10 cellular contexts compared by ENCODE assay signal in the genomic region with DNA sequence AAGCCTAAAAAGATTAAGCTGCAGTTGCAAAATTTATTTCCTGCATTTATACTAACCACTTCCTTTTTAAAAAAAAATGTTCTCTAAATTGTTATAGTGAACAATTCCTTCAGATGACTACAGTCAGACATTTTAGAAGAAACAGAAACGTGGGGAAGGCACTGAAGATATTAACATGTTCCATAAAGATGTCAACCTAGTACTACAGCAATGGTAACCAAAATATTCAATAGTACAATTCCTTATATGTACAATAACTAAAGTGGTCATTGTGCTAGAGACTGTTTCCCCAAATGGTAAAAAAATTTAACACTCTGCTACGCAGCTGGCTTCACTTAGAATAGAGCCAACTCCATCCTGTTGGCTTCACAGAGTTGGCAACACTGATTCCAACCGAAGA.
DNase-seq lines count a peak whose midpoint lies in the region; ATAC-seq and TF ChIP-seq lines count a peak whose summit lies in the region.
"Had no signal": no experiment of that assay in that cellular context is flagged by ENCODE, and none has a peak within 500 bp of the region (broad histone marks: within the 10 kb centered on the region; RNA-seq: fewer than 3 reads in every experiment).

No MANE protein-coding gene starts in this region.

- H3K9me2 ChIP-seq in hepatocyte (replicated peaks; ENCODE audit: insufficient read depth), result no peaks in the 10 kb centered on the region

- H3K9me3 Mint-ChIP-seq in activated CD4-positive, alpha-beta T cell treated with anti-CD3 and anti-CD28 coated beads for 36 hours (ENCODE audit: low read depth), result peaks cover 11% of the 10 kb centered on the region
- peaks cover 3% of the 10 kb centered on the region for H3K9me3 Mint-ChIP-seq in activated B cell treated with CpG ODN at 0.5 μM for 24 hours
- H3K9me3 Mint-ChIP-seq in H9, result peaks cover 13 to 18% of the 10 kb centered on the region in 2 experiments

- H3K9me3 ChIP-seq in hepatocyte (ENCODE audit: low read depth) (peaks cover 7% of the 10 kb centered on the region), H9 (ENCODE audit: control insufficient read depth, low read depth, low read length) (peaks cover 5% of the 10 kb centered on the region)

- no peaks in the 10 kb centered on the region for H3K4me1 ChIP-seq in hepatocyte (ENCODE audit: insufficient read depth)
- no peaks in the 10 kb centered on the region for H3K4me1 ChIP-seq in H9 (ENCODE audit: insufficient read depth, low read length)

- peak overlapping the region; percentile 67 for H3K27ac Mint-ChIP-seq in activated CD4-positive, alpha-beta T cell treated with anti-CD3 and anti-CD28 coated beads for 36 hours
- H3K27ac Mint-ChIP-seq in activated B cell treated with CpG ODN at 0.5 μM for 24 hours (peak overlapping the region; percentile 18), H9 (no peak overlapping the region)

- CTCF ChIA-PET in activated CD4-positive, alpha-beta T cell treated with anti-CD3 and anti-CD28 coated beads for 36 hours (lab: Charles Lee), result interaction anchor here (0.6 to 1.1 kb wide), 6 partner anchors 11 to 497 kb away, joined by 3 to 4 read pairs (median 3); no protein-coding TSS in a partner anchor
- CTCF ChIA-PET in activated B cell treated with CpG ODN at 0.5 μM for 24 hours (lab: Charles Lee), result no interaction called here

- H3K9ac ChIP-seq in H9 (ENCODE audit: extremely low read depth, insufficient read length, low read length), result no peak overlapping the region

- H3K79me2 ChIP-seq in hepatocyte (no peaks in the 10 kb centered on the region), H9 (ENCODE audit: insufficient read depth, low read length) (no peaks in the 10 kb centered on the region)

- no peaks in the 10 kb centered on the region for H3K27me3 ChIP-seq in hepatocyte
- no peaks in the 10 kb centered on the region for H3K27me3 ChIP-seq in H9 (ENCODE audit: insufficient read depth, low read length)

- no peak overlapping the region for H3T11ph ChIP-seq in H9 (ENCODE audit: low read length)

- 76% methylated on average over 3 of the region's 3 CpGs for WGBS in hepatocyte (ENCODE audit: low lambda C conversion rate, missing lambda C conversion rate)
- WGBS in H9 (ENCODE audit: extremely low coverage, insufficient read length, low lambda C conversion rate), result no CpG with 5 or more reads among the region's 3 CpGs

- no peak overlapping the region for H4K5ac ChIP-seq in H9 (ENCODE audit: insufficient read length, low read depth, low read length)

- H3K4me2 ChIP-seq in hepatocyte (no peak overlapping the region), H9 (ENCODE audit: insufficient read depth, insufficient read length, low read length) (no peak overlapping the region)

- H3K27ac ChIP-seq in hepatocyte (peak overlapping the region; percentile 12), temporal lobe (ENCODE audit: low read depth, low read length) (peak overlapping the region; percentile 93), H9 (ENCODE audit: insufficient read length, low read depth, low read length) (no peak overlapping the region)

- no peak overlapping the region for H3K56ac ChIP-seq in H9 (ENCODE audit: insufficient read length, low read depth, low read length)

- no peaks in the 10 kb centered on the region for H3K23me2 ChIP-seq in H9 (ENCODE audit: insufficient read length, low read depth, low read length, poor library complexity, severe bottlenecking)

- H3K23ac ChIP-seq in H9 (ENCODE audit: insufficient read length, low read depth, low read length), result no peak overlapping the region

- no peak overlapping the region for H2BK5ac ChIP-seq in H9 (ENCODE audit: insufficient read length, low read length)

- no peak overlapping the region for H3K4me3 Mint-ChIP-seq in activated CD4-positive, alpha-beta T cell treated with anti-CD3 and anti-CD28 coated beads for 36 hours
- no peak overlapping the region for H3K4me3 Mint-ChIP-seq in activated B cell treated with CpG ODN at 0.5 μM for 24 hours
- H3K4me3 Mint-ChIP-seq in H9, result no peak overlapping the region
- H3K4me3 Mint-ChIP-seq: type B pancreatic cell had no signal

- H2AFZ ChIP-seq in hepatocyte, result no peak overlapping the region
- no peak overlapping the region for H2AFZ ChIP-seq in H9 (ENCODE audit: low read length)

- H2BK20ac ChIP-seq in H9 (ENCODE audit: low read depth, low read length, poor library complexity, severe bottlenecking), result no peak overlapping the region

- H3K4ac ChIP-seq in H9 (ENCODE audit: low read depth, low read length), result no peak overlapping the region

- H2BK15ac ChIP-seq in H9 (ENCODE audit: low read depth, low read length), result no peak overlapping the region

- no peaks in the 10 kb centered on the region for H3K36me3 ChIP-seq in hepatocyte (replicated peaks; ENCODE audit: insufficient read depth, low read depth)

- H3K27me3 Mint-ChIP-seq in activated CD4-positive, alpha-beta T cell treated with anti-CD3 and anti-CD28 coated beads for 36 hours, result no peaks in the 10 kb centered on the region
- H3K27me3 Mint-ChIP-seq in activated B cell treated with CpG ODN at 0.5 μM for 24 hours, result no peaks in the 10 kb centered on the region
- no peaks in the 10 kb centered on the region for H3K27me3 Mint-ChIP-seq in H9 (ENCODE audit: low read depth)
- H3K27me3 Mint-ChIP-seq: type B pancreatic cell had no signal

- H3K4me1 Mint-ChIP-seq in activated CD4-positive, alpha-beta T cell treated with anti-CD3 and anti-CD28 coated beads for 36 hours, result peaks cover 65% of the 10 kb centered on the region
- H3K4me1 Mint-ChIP-seq in activated B cell treated with CpG ODN at 0.5 μM for 24 hours (peaks cover 32% of the 10 kb centered on the region), H9 (peaks cover 0 to under 1% of the 10 kb centered on the region in 2 experiments; a peak in 1 of 4 replicates)

- H2BK12ac ChIP-seq in H9 (ENCODE audit: insufficient read length, low read depth, low read length), result no peak overlapping the region

- no peaks in the 10 kb centered on the region for H3K79me1 ChIP-seq in H9 (ENCODE audit: insufficient read depth, low read depth, low read length, poor library complexity, severe bottlenecking)

- no peak overlapping the region for H2AK5ac ChIP-seq in H9 (ENCODE audit: insufficient read length, low read length)

- intact Hi-C loops in activated CD4-positive, alpha-beta T cell treated with anti-CD3 and anti-CD28 coated beads for 36 hours (cut with DNase I, micrococcal nuclease), result loop anchor here (5.0 kb wide), 2 partner anchors 92 to 152 kb away; no protein-coding TSS in a partner anchor
- intact Hi-C loops in activated B cell treated with CpG ODN at 0.5 μM for 24 hours (cut with micrococcal nuclease), result no loop called here

- no peak overlapping the region for H3K14ac ChIP-seq in H9 (ENCODE audit: insufficient read depth, low read length)

- peaks cover 72% of the 10 kb centered on the region for H3K36me3 Mint-ChIP-seq in activated CD4-positive, alpha-beta T cell treated with anti-CD3 and anti-CD28 coated beads for 36 hours (ENCODE audit: low read depth)
- H3K36me3 Mint-ChIP-seq in activated B cell treated with CpG ODN at 0.5 μM for 24 hours (ENCODE audit: low read depth) (peaks cover 73% of the 10 kb centered on the region), H9 (ENCODE audit: insufficient read depth in 1 of 3, low read depth in 3 of 3) (peaks cover 15 to 23% (median 21%) of the 10 kb centered on the region in 3 experiments)

- no peak overlapping the region for H4K8ac ChIP-seq in H9 (replicated peaks; ENCODE audit: insufficient read length, low read depth, low read length)

- no peak for ATAC-seq in activated CD4-positive, alpha-beta T cell treated with anti-CD3 and anti-CD28 coated beads for 36 hours
- ATAC-seq in activated B cell treated with CpG ODN at 0.5 μM for 24 hours (ENCODE audit: low read depth), result no peak

- no peak overlapping the region for H3K4me3 ChIP-seq in hepatocyte

- H4K20me1 ChIP-seq in hepatocyte (ENCODE audit: insufficient read depth, poor library complexity, severe bottlenecking), result no peaks in the 10 kb centered on the region
- H4K20me1 ChIP-seq in H9 (ENCODE audit: control insufficient read depth, insufficient read depth, insufficient read length), result no peaks in the 10 kb centered on the region

- TF ChIP-seq CTCF in activated B cell treated with CpG ODN at 0.5 μM for 24 hours (IDR thresholded peaks at IDR 0.05), result no peak
- no peak for TF ChIP-seq CTCF in hepatocyte (IDR thresholded peaks at IDR 0.05; ENCODE audit: poor library complexity)
- TF ChIP-seq CTCF in H9 (conservative IDR thresholded peaks at IDR 0.05), result no peak

- H4K91ac ChIP-seq in H9 (ENCODE audit: insufficient read length, low read depth, low read length), result no peak overlapping the region

- H2BK120ac ChIP-seq in H9 (ENCODE audit: low read depth, low read length, poor library complexity, severe bottlenecking), result no peak overlapping the region

- DNase-seq in activated CD4-positive, alpha-beta T cell treated with anti-CD3 and anti-CD28 coated beads for 36 hours, result no peak
- no peak for DNase-seq in activated CD4-positive, alpha-beta T cell treated with anti-CD3 and anti-CD28 coated beads for 48 hours
- DNase-seq in activated B cell treated with CpG ODN at 0.5 μM for 24 hours (no peak), hepatocyte (ENCODE audit: low spot score) (no peak), midbrain (lab: John Stamatoyannopoulos, UW) (no peak), GM19238 (ENCODE audit: insufficient read length, low spot score) (no peak), H9 (no peak)
- DNase-seq: OCI-M1 had no signal

- POLR2A ChIA-PET in activated CD4-positive, alpha-beta T cell treated with anti-CD3 and anti-CD28 coated beads for 36 hours (lab: Charles Lee), result no interaction called here
- POLR2A ChIA-PET in activated B cell treated with CpG ODN at 0.5 μM for 24 hours (lab: Charles Lee), result interaction anchor here (0.6 to 1.4 kb wide), 3 partner anchors 11 to 322 kb away, joined by 3 to 9 read pairs (median 7); no protein-coding TSS in a partner anchor

- H3K18ac ChIP-seq in H9 (ENCODE audit: insufficient read length, low read depth, low read length), result no peak overlapping the region

Comparison
In these comparisons a context has a peak if more than half of its experiments do, and no peak if none do; other contexts are left out.
1. H3K27ac Mint-ChIP-seq: peak in activated CD4-positive, alpha-beta T cell treated with anti-CD3 and anti-CD28 coated beads for 36 hours (single experiment) and activated B cell treated with CpG ODN at 0.5 μM for 24 hours (single experiment); none in H9 (0 of 3).